18 cellular contexts compared by ENCODE assay signal in the genomic region with DNA sequence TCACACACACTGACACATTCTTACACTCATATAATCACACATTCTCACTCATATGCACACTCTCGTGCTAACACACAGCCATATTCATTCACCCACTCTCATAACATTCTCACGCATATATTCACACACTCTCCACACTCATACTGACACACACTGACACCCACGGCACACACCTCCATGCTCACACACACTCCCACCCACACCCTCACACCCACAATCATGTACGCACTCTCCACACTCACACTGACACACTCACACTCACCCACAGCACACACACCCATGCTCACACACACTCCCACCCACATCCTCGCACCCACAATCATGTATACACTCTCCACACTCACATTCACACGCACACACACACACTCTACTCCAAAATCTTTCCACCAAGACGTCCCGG. TPM values are rescaled to one million over a fixed set of nuclear protein-coding genes. Genes with fewer than 3 reads are reported as not detected.
A peak's percentile ranks its signal among the peaks of the same experiment; 100 is the strongest.
DNase-seq lines count a peak whose midpoint lies in the region; ATAC-seq and TF ChIP-seq lines count a peak whose summit lies in the region.
"Had no signal": no experiment of that assay in that cellular context is flagged by ENCODE, and none has a peak within 500 bp of the region (broad histone marks: within the 10 kb centered on the region; RNA-seq: fewer than 3 reads in every experiment).

No MANE protein-coding gene starts in this region.

- in situ Hi-C loops in IMR-90 (cut with MboI; ENCODE audit: low sequenced_read_pairs) (no loop called here), mammary epithelial cell (cut with MboI; ENCODE audit: low sequenced_read_pairs in 2 of 2) (no loop called here), G401 (cut with HindIII; ENCODE audit: low sequenced_read_pairs) (no loop called here)

- H3K9me1 ChIP-seq in IMR-90 (ENCODE audit: insufficient read depth, low read length) = no peaks in the 10 kb centered on the region

- peaks cover 63% of the 10 kb centered on the region for H3K27me3 ChIP-seq in IMR-90 (ENCODE audit: control insufficient read depth, insufficient read depth, low read length)
- H3K27me3 ChIP-seq in mammary epithelial cell (ENCODE audit: insufficient read depth, low read length) = no peaks in the 10 kb centered on the region
- H3K27me3 ChIP-seq: Peyer's patch had no signal

- no peak overlapping the region for H4K8ac ChIP-seq in IMR-90 (ENCODE audit: low read depth in 2 of 2, low read length in 2 of 2)

- TF ChIP-seq POLR2A in IMR-90 (IDR thresholded peaks at IDR 0.05; ENCODE audit: low read depth, low read length) = no peak

- no peaks in the 10 kb centered on the region for H3K79me1 ChIP-seq in IMR-90 (ENCODE audit: low read depth in 1 of 2, low read length in 2 of 2)

- 65 to 100% methylated on average over 4 to 8 of the region's 8 CpGs for WGBS in IMR-90 (ENCODE audit: extremely low coverage in 2 of 2, insufficient read length in 1 of 2), 2 experiments
- WGBS in mammary epithelial cell (ENCODE audit: low coverage, missing lambda C conversion rate) = 41% methylated on average over 8 of the region's 8 CpGs

- H2AFZ ChIP-seq in IMR-90 (replicated peaks; ENCODE audit: low read length, poor library complexity) (peak overlapping the region; percentile 8), mammary epithelial cell (ENCODE audit: low read depth, low read length) (peak overlapping the region; percentile 78)
- H2AFZ ChIP-seq: GM23248 had no signal

- H3K9me3 ChIP-seq in IMR-90 (ENCODE audit: control insufficient read depth, insufficient read depth, low read length) (no peaks in the 10 kb centered on the region), mammary epithelial cell (replicated peaks; ENCODE audit: insufficient read depth, low read length) (no peaks in the 10 kb centered on the region)
- H3K9me3 ChIP-seq: Peyer's patch had no signal

- H3K4me3 Mint-ChIP-seq in immature natural killer cell (no peak overlapping the region), progenitor cell of endocrine pancreas (ENCODE audit: low read depth) (no peak overlapping the region)

- H3K18ac ChIP-seq in IMR-90 (ENCODE audit: low read depth, low read length) = no peak overlapping the region

- H3K4me3 ChIP-seq in IMR-90 (ENCODE audit: insufficient read depth, low read depth, low read length) = no peak overlapping the region
- no peak overlapping the region for H3K4me3 ChIP-seq in mammary epithelial cell (replicated peaks in 1 of 3; ENCODE audit: insufficient read depth in 1 of 3, low read depth in 2 of 3, low read length in 3 of 3)
- H3K4me3 ChIP-seq: GM23248 had no signal

- no peak overlapping the region for H2BK15ac ChIP-seq in IMR-90 (ENCODE audit: low read depth, low read length)

- no peak overlapping the region for H3K4ac ChIP-seq in IMR-90 (ENCODE audit: low read depth, low read length)

- H3K36me3 ChIP-seq in IMR-90 (ENCODE audit: control insufficient read depth, insufficient read depth, low read length) (no peaks in the 10 kb centered on the region), mammary epithelial cell (ENCODE audit: insufficient read depth, low read length) (no peaks in the 10 kb centered on the region)
- H3K36me3 ChIP-seq: Peyer's patch had no signal

- intact Hi-C loops in IMR-90 (cut with micrococcal nuclease) (no loop called here), mammary epithelial cell (cut with micrococcal nuclease) (no loop called here)

- DNase-seq in IMR-90 = no peak
- DNase-seq in mammary epithelial cell = no peak
- no peak for DNase-seq in immature natural killer cell
- no peak for DNase-seq in progenitor cell of endocrine pancreas (ENCODE audit: low spot score, unreplicated experiment)
- no peak for DNase-seq in putamen (ENCODE audit: low spot score)
- DNase-seq in G401 (ENCODE audit: low spot score) = no peak
- DNase-seq in NCI-H446 treated with DMSO at 0.1 percent for 48 hours (lab: John Stamatoyannopoulos, UW) = no peak
- DNase-seq in iPS-NIHi11 (ENCODE audit: low spot score) = no peak
- DNase-seq: DND-41, GF-D8, GM23248, NCI-H1092, NCI-H524 treated with DMSO at 0.1 percent for 48 hours, SHP77 treated with DMSO at 0.1 percent for 48 hours had no signal

- H3K4me1 Mint-ChIP-seq in immature natural killer cell (peaks cover 13 to 18% of the 10 kb centered on the region in 2 donors), progenitor cell of endocrine pancreas (ENCODE audit: low read depth) (peaks cover 30% of the 10 kb centered on the region)

- H4K5ac ChIP-seq in IMR-90 (ENCODE audit: low read depth, low read length) = no peak overlapping the region

- no peak overlapping the region for H2BK20ac ChIP-seq in IMR-90 (ENCODE audit: low read depth, low read length)

- H3K27me3 Mint-ChIP-seq in immature natural killer cell (ENCODE audit: low read depth in 3 of 3) (peaks cover 0 to 3% (median 1%) of the 10 kb centered on the region in 3 donors), progenitor cell of endocrine pancreas (peaks cover 26% of the 10 kb centered on the region)

- H3K4me2 ChIP-seq in IMR-90 (ENCODE audit: low read depth, low read length) (no peak overlapping the region), mammary epithelial cell (ENCODE audit: insufficient read depth, low read depth, low read length) (peak overlapping the region; percentile 56)
- H3K4me2 ChIP-seq: KMS-11 had no signal

- no peak overlapping the region for H2BK120ac ChIP-seq in IMR-90 (ENCODE audit: low read depth, low read length)

- no peak for TF ChIP-seq CTCF in IMR-90 (conservative IDR thresholded peaks at IDR 0.05; ENCODE audit: low read depth, low read length)
- TF ChIP-seq CTCF in mammary epithelial cell (conservative IDR thresholded peaks at IDR 0.05 in 1 of 2, IDR thresholded peaks at IDR 0.05 in 1 of 2; ENCODE audit: extremely low read depth in 1 of 2, insufficient read depth in 1 of 2, low read depth in 1 of 2, low read length in 2 of 2) = no peak
- TF ChIP-seq CTCF in progenitor cell of endocrine pancreas (IDR thresholded peaks at IDR 0.05; ENCODE audit: unreplicated experiment) = no peak

- H3K9me3 Mint-ChIP-seq in immature natural killer cell = no peaks in the 10 kb centered on the region
- no peaks in the 10 kb centered on the region for H3K9me3 Mint-ChIP-seq in progenitor cell of endocrine pancreas (ENCODE audit: low read depth)

- H3K23ac ChIP-seq in IMR-90 (ENCODE audit: low read depth, low read length) = no peak overlapping the region

- no peak overlapping the region for H4K91ac ChIP-seq in IMR-90 (ENCODE audit: insufficient read depth, low read depth, low read length)

- no peak overlapping the region for H3K14ac ChIP-seq in IMR-90 (replicated peaks; ENCODE audit: low read depth, low read length)

- CTCF ChIA-PET in IMR-90 (lab: Yijun Ruan, JAX) = interaction anchor here (1.2 kb wide), 1 partner anchor 10 kb away, joined by 3 read pairs; no protein-coding TSS in a partner anchor
- CTCF ChIA-PET in mammary epithelial cell (lab: Charles Lee; ENCODE audit: low non-redundant PET) = no interaction called here

- H2AK9ac ChIP-seq in IMR-90 (replicated peaks; ENCODE audit: low read depth, low read length, poor library complexity) = no peak overlapping the region

- TF ChIP-seq RAD21 in IMR-90 (IDR thresholded peaks at IDR 0.05; ENCODE audit: low read length) = no peak

- H3K27ac ChIP-seq in IMR-90 (ENCODE audit: insufficient read depth, low read length) (no peak overlapping the region), mammary epithelial cell (ENCODE audit: insufficient read depth, low read depth, low read length) (peak overlapping the region; percentile 52)
- H3K27ac ChIP-seq: C4-2B, GM23248, KMS-11 had no signal

- H2AK5ac ChIP-seq in IMR-90 (ENCODE audit: low read depth, low read length) = peak overlapping the region; percentile 0; the same call in 1 of the 2 replicates

- H3K9ac ChIP-seq in IMR-90 (ENCODE audit: low read depth, low read length) = no peak overlapping the region
- H3K9ac ChIP-seq in mammary epithelial cell (ENCODE audit: insufficient read depth, low read length) = no peak overlapping the region
- H3K9ac ChIP-seq: GM23248, KMS-11 had no signal

- H3K79me2 ChIP-seq in mammary epithelial cell (ENCODE audit: insufficient read depth, low read length) = no peaks in the 10 kb centered on the region

- POLR2A ChIA-PET in IMR-90 (lab: Charles Lee; ENCODE audit: unreplicated experiment) = no interaction called here

- dilution Hi-C loops in IMR-90 (cut with HindIII; ENCODE audit: low sequenced_read_pairs, unreplicated experiment) (no loop called here), mammary epithelial cell (cut with HindIII; ENCODE audit: low sequenced_read_pairs) (no loop called here)

- no peak for ATAC-seq in IMR-90 (ENCODE audit: low read depth)
- ATAC-seq: HCT116 had no signal

- H3K56ac ChIP-seq in IMR-90 (ENCODE audit: extremely low read depth, insufficient read depth, low read length) = no peak overlapping the region

- H3K4me1 ChIP-seq in IMR-90 (ENCODE audit: control insufficient read depth, insufficient read depth, low read length) (no peaks in the 10 kb centered on the region), mammary epithelial cell (ENCODE audit: insufficient read depth, low read length) (peaks cover 37% of the 10 kb centered on the region)

- H3K36me3 Mint-ChIP-seq in immature natural killer cell (no peaks in the 10 kb centered on the region), progenitor cell of endocrine pancreas (ENCODE audit: insufficient read depth) (no peaks in the 10 kb centered on the region)

- no TSS peak for BruUV-seq in IMR-90 (replicated peaks; lab: Mats Ljungman, UMichigan)
- BruUV-seq in mammary epithelial cell (replicated peaks; lab: Mats Ljungman, UMichigan) = no TSS peak

- H4K20me1 ChIP-seq in IMR-90 (ENCODE audit: insufficient read depth, low read length) = no peaks in the 10 kb centered on the region
- no peaks in the 10 kb centered on the region for H4K20me1 ChIP-seq in mammary epithelial cell (ENCODE audit: insufficient read depth, low read length)

- H2BK5ac ChIP-seq in IMR-90 (ENCODE audit: low read depth, low read length, poor library complexity, severe bottlenecking) = no peak overlapping the region

- peak overlapping the region in 4 of 6 donors; percentile 0 to 83 (median 42) for H3K27ac Mint-ChIP-seq in immature natural killer cell
- H3K27ac Mint-ChIP-seq in progenitor cell of endocrine pancreas = peak overlapping the region; percentile 16

RNA-seq across cellular contexts. Expression of gene SYF2, which starts 38.2 kb away (rescaled TPM):
- total RNA-seq in IMR-90 (2012; rRNA removed) (8.6 and 22.2 TPM in 2 replicates), mammary epithelial cell (10 to 100 TPM; 20.7 to 30.7 TPM), progenitor cell of endocrine pancreas (40.3 and 43.5 TPM in 2 replicates)
- polyA plus RNA-seq in IMR-90 (2012; rRNA removed) (16.8 and 19.5 TPM in 2 replicates), mammary epithelial cell (11.9 TPM), immature natural killer cell (10 to 100 TPM; 65.6 to 82.8 (median 75.9) TPM)
- 1.9 and 2.6 TPM in 2 replicates for polyA plus RNA-seq in IMR-90 (2012; cell fraction: cytosol; rRNA removed)
- polyA plus RNA-seq in IMR-90 (2012; cell fraction: nucleus; rRNA removed; ENCODE audit: low replicate concordance) = 0.99 and 6.8 TPM in 2 replicates
- 2.1 TPM for polyA minus RNA-seq in mammary epithelial cell
- total RNA-seq in G401 (2014; rRNA removed; shearing (Covaris generic)) = 52.2 and 65.8 TPM in 2 replicates

RNA-seq across cellular contexts. Expression of gene RSRP1, which starts 53.2 kb away (rescaled TPM):
- total RNA-seq in IMR-90 (2012; rRNA removed) (71.0 and 73.9 TPM in 2 replicates), mammary epithelial cell (10 to 100 TPM; 55.3 to 71.8 TPM), progenitor cell of endocrine pancreas (124 and 127 TPM in 2 replicates)
- polyA plus RNA-seq in IMR-90 (2012; rRNA removed) (41.5 and 71.0 TPM in 2 replicates), mammary epithelial cell (18.8 TPM), immature natural killer cell (10 to 100 TPM; 23.9 to 70.1 (median 33.4) TPM)
- polyA plus RNA-seq in IMR-90 (2012; cell fraction: cytosol; rRNA removed) = 11.6 and 22.6 TPM in 2 replicates
- 417 and 584 TPM in 2 replicates for polyA plus RNA-seq in IMR-90 (2012; cell fraction: nucleus; rRNA removed; ENCODE audit: low replicate concordance)
- 23.3 TPM for polyA minus RNA-seq in mammary epithelial cell
- 42.8 and 48.7 TPM in 2 replicates for total RNA-seq in G401 (2014; rRNA removed; shearing (Covaris generic))
